In genomic region chr20:56817780-56818675, GRCh38 we compare ENCODE assay signal across 33 cellular contexts.
DNase-seq lines count a peak whose midpoint lies in the region; ATAC-seq, FAIRE-seq and TF ChIP-seq lines count a peak whose summit lies in the region.
"Had no signal": no experiment of that assay in that cellular context is flagged by ENCODE, and none has a peak within 500 bp of the region (broad histone marks: within the 10 kb centered on the region; RNA-seq: fewer than 3 reads in every experiment).

No MANE protein-coding gene starts in this region.

- TF ChIP-seq RAD21 in IMR-90 (IDR thresholded peaks at IDR 0.05; ENCODE audit: low read length) (no peak), K562 (CRISPR knock-in tag; conservative IDR thresholded peaks at IDR 0.05 in 1 of 2, IDR thresholded peaks at IDR 0.05 in 1 of 2) (no peak)

- no peak overlapping the region for H2AK9ac ChIP-seq in IMR-90 (replicated peaks; ENCODE audit: low read depth, low read length, poor library complexity)

- no peaks in the 10 kb centered on the region for H3K36me3 ChIP-seq in BJ (ENCODE audit: control insufficient read depth, insufficient read depth, low read length)
- no peaks in the 10 kb centered on the region for H3K36me3 ChIP-seq in IMR-90 (ENCODE audit: control insufficient read depth, insufficient read depth, low read length)
- H3K36me3 ChIP-seq in K562 (ENCODE audit: control insufficient read depth, insufficient read depth, low read length), result no peaks in the 10 kb centered on the region
- H3K36me3 ChIP-seq: adrenal gland, right atrium auricular region, uterus had no signal

- H3K4me1 Mint-ChIP-seq in nephron progenitor cell, result peaks cover 28% of the 10 kb centered on the region
- H3K4me1 Mint-ChIP-seq: CD4-positive, alpha-beta memory T cell; memory B cell; T-helper 17 cell had no signal

- TF ChIP-seq EP300 in K562 (IDR thresholded peaks at IDR 0.05; ENCODE audit: low read length), result no peak

- H3K56ac ChIP-seq in IMR-90 (ENCODE audit: extremely low read depth, insufficient read depth, low read length), result no peak overlapping the region

- FAIRE-seq in K562 (lab: Jason Lieb, UNC), result no peak
- FAIRE-seq: D721Med, endothelial cell of umbilical vein, GM18507, GM19239 had no signal

- no peak overlapping the region for H3K14ac ChIP-seq in IMR-90 (replicated peaks; ENCODE audit: low read depth, low read length)

- no peaks in the 10 kb centered on the region for H3K36me3 Mint-ChIP-seq in nephron progenitor cell (ENCODE audit: low read depth)
- H3K36me3 Mint-ChIP-seq: CD4-positive, alpha-beta memory T cell had no signal

- in situ Hi-C loops in IMR-90 (cut with MboI; ENCODE audit: low sequenced_read_pairs), result no loop called here
- in situ Hi-C loops in K562 (cut with MboI), result no loop called here

- no peak overlapping the region for H2BK5ac ChIP-seq in IMR-90 (ENCODE audit: low read depth, low read length, poor library complexity, severe bottlenecking)

- no peak overlapping the region for H2BK120ac ChIP-seq in IMR-90 (ENCODE audit: low read depth, low read length)

- no peak overlapping the region for H4K5ac ChIP-seq in IMR-90 (ENCODE audit: low read depth, low read length)

- H3K9me3 ChIP-seq in IMR-90 (ENCODE audit: control insufficient read depth, insufficient read depth, low read length) (no peaks in the 10 kb centered on the region; the same call in 1 of the 2 replicates), K562 (replicated peaks; ENCODE audit: control insufficient read depth, insufficient read depth, low read depth, low read length) (no peaks in the 10 kb centered on the region)
- H3K9me3 ChIP-seq: adrenal gland, body of pancreas, right atrium auricular region, uterus had no signal

- H3K4me2 ChIP-seq in IMR-90 (ENCODE audit: low read depth, low read length) (no peak overlapping the region), K562 (ENCODE audit: insufficient read depth, low read length) (no peak overlapping the region)
- H3K4me2 ChIP-seq: smooth muscle cell had no signal

- DNase-seq in BJ (ENCODE audit: low read depth), result no peak
- DNase-seq in IMR-90, result no peak
- no peak for DNase-seq in K562 (ENCODE audit: extremely low read depth in 1 of 4, low spot score in 3 of 4)
- no peak for DNase-seq in nephron progenitor cell
- DNase-seq in NCI-H128 (lab: John Stamatoyannopoulos, UW; ENCODE audit: unreplicated experiment), result no peak
- no peak for DNase-seq in NCI-H82 treated with DMSO at 0.1 percent for 48 hours (lab: John Stamatoyannopoulos, UW; ENCODE audit: unreplicated experiment)
- DNase-seq in GDM1 (lab: John Stamatoyannopoulos, UW), result no peak
- DNase-seq in activated CD4-positive, alpha-beta T cell treated with anti-CD3 and anti-CD28 coated beads for 1 hour, result no peak
- DNase-seq: activated CD8-positive, alpha-beta memory T cell treated with anti-CD3 and anti-CD28 coated beads, Interleukin-2, amount 50 U/mL, for 48 hours; activated CD8-positive, alpha-beta T cell treated with anti-CD3 and anti-CD28 coated beads for 36 hours; activated naive CD4-positive, alpha-beta T cell treated with anti-CD3 and anti-CD28 coated beads for 36 hours; adrenal gland; body of pancreas; CD4-positive, alpha-beta memory T cell; GM23248; hypothalamus; Kasumi-1; left cardiac atrium; NCI-H1694 treated with DMSO at 0.1 percent for 48 hours; stimulated activated naive CD4-positive, alpha-beta T cell treated with Interleukin-2 at 50 U/mL for 16 hours; T-helper 17 cell; uterus had no signal

- H3K9me3 Mint-ChIP-seq in nephron progenitor cell, result peaks cover 14% of the 10 kb centered on the region
- H3K9me3 Mint-ChIP-seq: activated T-helper 1 cell treated with anti-CD3 and anti-CD28 coated beads, Interleukin-12 subunit alpha, Interleukin-12 subunit beta, Interleukin-2, Interleukin-4 antibody, amounts not matched to agents 30 ng/mL and 10 ng/mL and 1 ng/mL, durations not matched to agents 14 hours and 24 hours and 36 hours had no signal

- no peak overlapping the region for H3K9ac ChIP-seq in IMR-90 (ENCODE audit: low read depth, low read length)
- no peak overlapping the region for H3K9ac ChIP-seq in K562 (ENCODE audit: insufficient read depth in 1 of 2, low read depth in 2 of 2, low read length in 2 of 2)
- H3K9ac ChIP-seq: GM23248, parathyroid adenoma had no signal

- no peak overlapping the region for H2BK20ac ChIP-seq in IMR-90 (ENCODE audit: low read depth, low read length)

- H3K79me2 ChIP-seq in K562 (ENCODE audit: control insufficient read depth, insufficient read depth, low read length), result no peaks in the 10 kb centered on the region
- H3K79me2 ChIP-seq: parathyroid adenoma had no signal

- CTCF ChIA-PET in BJ (lab: Yijun Ruan, JAX) (no interaction called here), IMR-90 (lab: Yijun Ruan, JAX) (no interaction called here), K562 (lab: Yijun Ruan, JAX; ENCODE audit: low intra/inter-chr PET ratio) (no interaction called here)

- no peaks in the 10 kb centered on the region for H3K4me1 ChIP-seq in IMR-90 (ENCODE audit: control insufficient read depth, insufficient read depth, low read length)
- H3K4me1 ChIP-seq in K562 (replicated peaks in 1 of 2; ENCODE audit: control insufficient read depth in 2 of 2, insufficient read depth in 2 of 2, low read length in 2 of 2), result no peaks in the 10 kb centered on the region
- H3K4me1 ChIP-seq: adrenal gland, body of pancreas, parathyroid adenoma, right atrium auricular region, uterus had no signal

- peak; percentile 7; the same call in 1 of the 2 replicates for TF ChIP-seq CTCF in BJ (IDR thresholded peaks at IDR 0.05; ENCODE audit: insufficient read depth, low read depth, low read length)
- TF ChIP-seq CTCF in IMR-90 (conservative IDR thresholded peaks at IDR 0.05; ENCODE audit: low read depth, low read length), result no peak
- TF ChIP-seq CTCF in K562 (IDR thresholded peaks at IDR 0.05 in 2 of 3, conservative IDR thresholded peaks at IDR 0.05 in 1 of 3; ENCODE audit: insufficient read depth in 2 of 3, low read depth in 1 of 3, low read length in 3 of 3), result peak in 1 of 3 experiments; percentile 25; a peak in 1 of 6 replicates
- no peak for TF ChIP-seq CTCF in nephron progenitor cell (IDR thresholded peaks at IDR 0.05)

- H3K4me3 Mint-ChIP-seq in nephron progenitor cell, result no peak overlapping the region
- H3K4me3 Mint-ChIP-seq: activated CD8-positive, alpha-beta T cell treated with anti-CD3 and anti-CD28 coated beads for 36 hours; activated naive CD4-positive, alpha-beta T cell treated with anti-CD3 and anti-CD28 coated beads for 36 hours; activated T-helper 1 cell treated with anti-CD3 and anti-CD28 coated beads, Interleukin-12 subunit alpha, Interleukin-12 subunit beta, Interleukin-2, Interleukin-4 antibody, amounts not matched to agents 30 ng/mL and 10 ng/mL and 1 ng/mL, durations not matched to agents 14 hours and 24 hours and 36 hours; CD4-positive, alpha-beta memory T cell; memory B cell; T-helper 17 cell had no signal

- H3K27me3 ChIP-seq in BJ (ENCODE audit: control insufficient read depth, insufficient read depth, low read length), result no peaks in the 10 kb centered on the region
- H3K27me3 ChIP-seq in IMR-90 (ENCODE audit: control insufficient read depth, insufficient read depth, low read length), result peaks cover 13% of the 10 kb centered on the region
- peaks cover 0 to 33% of the 10 kb centered on the region in 2 experiments; a peak in 4 of 5 replicates for H3K27me3 ChIP-seq in K562 (ENCODE audit: control insufficient read depth in 2 of 2, insufficient read depth in 2 of 2, low read length in 2 of 2)
- H3K27me3 ChIP-seq: right atrium auricular region, uterus had no signal

- TF ChIP-seq POLR2A in IMR-90 (IDR thresholded peaks at IDR 0.05; ENCODE audit: low read depth, low read length), result no peak
- no peak for TF ChIP-seq POLR2A in K562 (conservative IDR thresholded peaks at IDR 0.05)

- H3K9me1 ChIP-seq in IMR-90 (ENCODE audit: insufficient read depth, low read length) (no peaks in the 10 kb centered on the region), K562 (ENCODE audit: control insufficient read depth, insufficient read depth, low read length) (no peaks in the 10 kb centered on the region)

- H3K79me1 ChIP-seq in IMR-90 (ENCODE audit: low read depth in 1 of 2, low read length in 2 of 2), result no peaks in the 10 kb centered on the region

- no peak overlapping the region for H3K23ac ChIP-seq in IMR-90 (ENCODE audit: low read depth, low read length)

- POLR2A ChIA-PET in BJ (lab: Charles Lee), result no interaction called here
- POLR2A ChIA-PET in IMR-90 (lab: Charles Lee; ENCODE audit: unreplicated experiment), result no interaction called here
- POLR2A ChIA-PET in K562 (lab: Yijun Ruan, JAX), result no interaction called here

- H2AFZ ChIP-seq in IMR-90 (replicated peaks; ENCODE audit: low read length, poor library complexity) (no peak overlapping the region), K562 (ENCODE audit: low read depth, low read length) (no peak overlapping the region)
- H2AFZ ChIP-seq: GM23248, parathyroid adenoma had no signal

- dilution Hi-C loops in IMR-90 (cut with HindIII; ENCODE audit: low sequenced_read_pairs, unreplicated experiment), result no loop called here

- intact Hi-C loops in IMR-90 (cut with micrococcal nuclease) (no loop called here), K562 (cut with micrococcal nuclease) (no loop called here)

- no CpG with 5 or more reads among the region's 6 CpGs for WGBS in IMR-90 (ENCODE audit: extremely low coverage in 2 of 2, insufficient read length in 1 of 2), 2 experiments
- 0% methylated on average over 5 of the region's 6 CpGs for WGBS in K562 (ENCODE audit: insufficient coverage, low coverage, missing lambda C conversion rate)

- H3K27ac ChIP-seq in IMR-90 (ENCODE audit: insufficient read depth, low read length) (no peak overlapping the region), K562 (ENCODE audit: extremely low read depth, low read depth, low read length) (no peak overlapping the region)
- H3K27ac ChIP-seq: adrenal gland, body of pancreas, GM23248, HL-60, parathyroid adenoma, right atrium auricular region, uterus had no signal

- no peak overlapping the region for H4K8ac ChIP-seq in IMR-90 (ENCODE audit: low read depth in 2 of 2, low read length in 2 of 2)

- no peaks in the 10 kb centered on the region for H4K20me1 ChIP-seq in IMR-90 (ENCODE audit: insufficient read depth, low read length)
- H4K20me1 ChIP-seq in K562 (replicated peaks; ENCODE audit: control insufficient read depth, insufficient read depth, low read length), result no peaks in the 10 kb centered on the region

- H4K91ac ChIP-seq in IMR-90 (ENCODE audit: insufficient read depth, low read depth, low read length), result no peak overlapping the region

- H3K4me3 ChIP-seq in BJ (ENCODE audit: low read depth, low read length), result no peak overlapping the region
- no peak overlapping the region for H3K4me3 ChIP-seq in IMR-90 (ENCODE audit: insufficient read depth, low read depth, low read length)
- no peak overlapping the region for H3K4me3 ChIP-seq in K562
- H3K4me3 ChIP-seq: adrenal gland, body of pancreas, GM23248, right atrium auricular region, smooth muscle cell, uterus had no signal

- BruUV-seq in IMR-90 (replicated peaks; lab: Mats Ljungman, UMichigan), result no TSS peak
- BruUV-seq in K562 (replicated peaks; lab: Mats Ljungman, UMichigan), result no TSS peak

- peak overlapping the region; percentile 38 for H3K27ac Mint-ChIP-seq in nephron progenitor cell
- H3K27ac Mint-ChIP-seq: activated CD8-positive, alpha-beta T cell treated with anti-CD3 and anti-CD28 coated beads for 36 hours; activated naive CD4-positive, alpha-beta T cell treated with anti-CD3 and anti-CD28 coated beads for 36 hours; activated T-helper 1 cell treated with anti-CD3 and anti-CD28 coated beads, Interleukin-12 subunit alpha, Interleukin-12 subunit beta, Interleukin-2, Interleukin-4 antibody, amounts not matched to agents 30 ng/mL and 10 ng/mL and 1 ng/mL, durations not matched to agents 14 hours and 24 hours and 36 hours; memory B cell; T-helper 17 cell had no signal

- no peak overlapping the region for H3K4ac ChIP-seq in IMR-90 (ENCODE audit: low read depth, low read length)

- peaks cover 19% of the 10 kb centered on the region for H3K27me3 Mint-ChIP-seq in nephron progenitor cell (ENCODE audit: low read depth, poor library complexity)

- no peak overlapping the region for H2AK5ac ChIP-seq in IMR-90 (ENCODE audit: low read depth, low read length)

- no peak for ATAC-seq in IMR-90 (ENCODE audit: low read depth)
- ATAC-seq in K562, result no peak
- ATAC-seq: activated CD8-positive, alpha-beta T cell treated with anti-CD3 and anti-CD28 coated beads for 36 hours; body of pancreas; left cardiac atrium; SK-N-SH treated with all-trans-retinoic acid at 6 μM for 48 hours; T-helper 17 cell had no signal

- H3K18ac ChIP-seq in IMR-90 (ENCODE audit: low read depth, low read length), result no peak overlapping the region

- no peak overlapping the region for H2BK15ac ChIP-seq in IMR-90 (ENCODE audit: low read depth, low read length)
